In the genomic region with DNA sequence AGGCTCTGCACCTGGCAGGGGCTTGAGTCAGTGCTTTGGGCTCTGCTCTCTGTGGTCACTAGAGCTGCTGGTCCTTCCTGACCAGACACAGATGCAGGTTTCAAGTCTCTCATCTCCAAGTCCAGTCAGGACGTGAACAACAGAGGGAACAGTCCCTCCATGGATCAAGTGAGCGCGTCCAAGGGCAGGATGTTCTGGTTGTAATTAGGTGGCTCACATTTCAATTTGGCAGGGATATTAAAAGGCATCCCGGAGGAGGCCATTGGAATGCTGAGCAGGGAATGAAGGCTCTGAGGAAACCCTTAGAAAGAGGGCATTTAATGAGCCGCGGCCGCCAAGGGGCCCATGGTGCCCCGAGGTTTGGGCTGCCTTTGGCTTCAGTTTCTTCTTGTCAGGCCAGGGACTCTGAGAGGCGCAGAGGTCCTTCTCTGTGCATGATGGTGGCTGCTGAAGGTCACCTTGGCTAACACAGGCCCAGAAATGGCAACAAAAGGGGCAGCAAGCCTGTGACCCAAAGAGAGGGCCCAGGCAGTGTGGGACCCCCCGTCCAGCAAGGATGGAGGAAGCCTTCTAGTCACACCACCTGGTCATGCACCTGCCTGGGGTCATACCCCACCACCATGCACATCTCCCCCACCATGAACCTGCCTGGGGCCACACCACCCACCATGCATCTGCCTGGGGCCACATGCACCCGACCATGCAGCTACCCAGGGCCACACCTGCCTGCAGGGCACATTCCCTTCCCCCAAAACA, we compare ENCODE assay signal across 1 cellular context.
TF ChIP-seq lines count a peak whose summit lies in the region.

No MANE protein-coding gene starts in this region.

TF ChIP-seq in IMR-90, 13 proteins besides CTCF, POLR2A, EP300 and RAD21:
- TF ChIP-seq SMC3 (IDR thresholded peaks at IDR 0.05; ENCODE audit: low read depth, low read length) (no peak), RCOR1 (IDR thresholded peaks at IDR 0.05; ENCODE audit: insufficient replicate concordance, low read length) (no peak), MAZ (IDR thresholded peaks at IDR 0.05; ENCODE audit: borderline replicate concordance, low read depth, low read length) (no peak), USF2 (IDR thresholded peaks at IDR 0.05; ENCODE audit: low read depth, low read length) (no peak), FOS (IDR thresholded peaks at IDR 0.05; ENCODE audit: low read depth, low read length) (no peak), MXI1 (IDR thresholded peaks at IDR 0.05; ENCODE audit: borderline replicate concordance, low read depth, low read length) (no peak), BHLHE40 (IDR thresholded peaks at IDR 0.05; ENCODE audit: low read depth, low read length) (no peak), CEBPB (IDR thresholded peaks at IDR 0.05; ENCODE audit: low read depth, low read length) (no peak), NFE2L2 (IDR thresholded peaks at IDR 0.05; ENCODE audit: low read depth, low read length) (no peak)
